In the genomic region with DNA sequence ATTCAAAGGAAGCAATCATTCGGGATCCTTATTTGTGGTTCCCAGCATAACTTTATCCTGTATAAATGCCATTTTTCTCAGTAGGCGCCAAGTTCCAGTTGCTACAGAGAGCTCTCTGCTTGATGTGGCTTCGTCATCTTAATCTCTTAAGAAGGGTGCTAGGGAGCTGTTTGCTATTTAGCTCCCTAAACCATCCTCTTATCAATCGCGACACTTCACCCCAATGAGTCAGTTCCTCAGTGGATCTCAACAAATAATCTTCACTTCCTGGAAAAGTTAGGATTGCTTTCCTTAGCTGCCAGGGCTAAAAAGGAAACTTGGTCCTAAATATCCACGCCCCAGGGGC, we compare ENCODE assay signal across 9 cellular contexts. TPM values are rescaled to one million over a fixed set of nuclear protein-coding genes. Genes with fewer than 3 reads are reported as not detected.
DNase-seq lines count a peak whose midpoint lies in the region; ATAC-seq and TF ChIP-seq lines count a peak whose summit lies in the region.
"Had no signal": no experiment of that assay in that cellular context is flagged by ENCODE, and none has a peak within 500 bp of the region (broad histone marks: within the 10 kb centered on the region; RNA-seq: fewer than 3 reads in every experiment).

No MANE protein-coding gene starts in this region.

- no peak overlapping the region for H3K9ac ChIP-seq in rectal smooth muscle tissue (ENCODE audit: low read length)

- H3K9me3 Mint-ChIP-seq in activated CD8-positive, alpha-beta T cell treated with anti-CD3 and anti-CD28 coated beads for 36 hours, result no peaks in the 10 kb centered on the region

- no peak for TF ChIP-seq CTCF in activated CD8-positive, alpha-beta T cell treated with anti-CD3 and anti-CD28 coated beads for 36 hours (IDR thresholded peaks at IDR 0.05)
- no peak for TF ChIP-seq CTCF in GM13977 (IDR thresholded peaks at IDR 0.05; ENCODE audit: extremely low read depth, insufficient read depth, missing control alignments)

- no peak overlapping the region for H3K4me3 Mint-ChIP-seq in activated CD8-positive, alpha-beta T cell treated with anti-CD3 and anti-CD28 coated beads for 36 hours

- H3K4me3 ChIP-seq in rectal smooth muscle tissue (ENCODE audit: low read length), result peak overlapping the region; percentile 56

- no peak overlapping the region for H3K27ac ChIP-seq in rectal smooth muscle tissue (ENCODE audit: low read depth, low read length)
- H3K27ac ChIP-seq: esophagus squamous epithelium had no signal

- no peak for DNase-seq in activated CD8-positive, alpha-beta T cell treated with anti-CD3 and anti-CD28 coated beads for 36 hours
- DNase-seq in HPDE6-E6E7 (ENCODE audit: extremely low spot score) (no peak), NOMO-1 treated with dmso at 0.1 percent for 144 hours (lab: John Stamatoyannopoulos, UW; ENCODE audit: unreplicated experiment) (no peak), GM13977 (ENCODE audit: low spot score) (no peak), SKM-1 treated with dmso at 0.1 percent for 144 hours (lab: John Stamatoyannopoulos, UW; ENCODE audit: unreplicated experiment) (no peak)
- DNase-seq: esophagus squamous epithelium had no signal

- in situ Hi-C loops in GM13977 (cut with MboI; ENCODE audit: low pct_unique_long_range_greater_than_20kb, low sequenced_read_pairs, unreplicated experiment), result no loop called here

- peaks cover 10% of the 10 kb centered on the region for H3K4me1 Mint-ChIP-seq in activated CD8-positive, alpha-beta T cell treated with anti-CD3 and anti-CD28 coated beads for 36 hours (ENCODE audit: low read depth)

- no peaks in the 10 kb centered on the region for H3K36me3 ChIP-seq in rectal smooth muscle tissue (ENCODE audit: control insufficient read depth, insufficient read depth, low read length)
- H3K36me3 ChIP-seq: esophagus squamous epithelium had no signal

- H3K27ac Mint-ChIP-seq in activated CD8-positive, alpha-beta T cell treated with anti-CD3 and anti-CD28 coated beads for 36 hours, result no peak overlapping the region

- POLR2A ChIA-PET in activated CD8-positive, alpha-beta T cell treated with anti-CD3 and anti-CD28 coated beads for 36 hours (lab: Charles Lee), result no interaction called here

- CTCF ChIA-PET in activated CD8-positive, alpha-beta T cell treated with anti-CD3 and anti-CD28 coated beads for 36 hours (lab: Charles Lee), result interaction anchor here (0.7 to 2.4 kb wide), 13 partner anchors 11 to 1314 kb away, joined by 3 to 14 read pairs (median 4); no protein-coding TSS in a partner anchor

- ATAC-seq in GM18909 (IDR thresholded peaks at IDR 0.05; ENCODE audit: poor library complexity, unreplicated experiment) (peak; percentile 8), HG02798 (IDR thresholded peaks at IDR 0.05; ENCODE audit: poor library complexity, unreplicated experiment) (peak; percentile 19)
- ATAC-seq in activated CD8-positive, alpha-beta T cell treated with anti-CD3 and anti-CD28 coated beads for 36 hours, result peak; percentile 17

- H3K27me3 Mint-ChIP-seq in activated CD8-positive, alpha-beta T cell treated with anti-CD3 and anti-CD28 coated beads for 36 hours, result peaks cover 37% of the 10 kb centered on the region

- H3K36me3 Mint-ChIP-seq in activated CD8-positive, alpha-beta T cell treated with anti-CD3 and anti-CD28 coated beads for 36 hours (ENCODE audit: low read depth), result no peaks in the 10 kb centered on the region

- H3K4me1 ChIP-seq in rectal smooth muscle tissue (ENCODE audit: control insufficient read depth, insufficient read depth, low read length), result no peaks in the 10 kb centered on the region

- intact Hi-C loops in activated CD8-positive, alpha-beta T cell treated with anti-CD3 and anti-CD28 coated beads for 36 hours (cut with micrococcal nuclease), result loop anchor here (10.0 kb wide), 1 partner anchor 1052 kb away; no protein-coding TSS in a partner anchor

- no peaks in the 10 kb centered on the region for H3K27me3 ChIP-seq in rectal smooth muscle tissue (ENCODE audit: control insufficient read depth, insufficient read depth, low read length)

RNA-seq across cellular contexts. Expression of gene NKAIN2, which starts 1.3 kb away (rescaled TPM):
- not detected for total RNA-seq in activated CD8-positive, alpha-beta T cell treated with anti-CD3 and anti-CD28 coated beads for 36 hours
